27 cellular contexts compared by ENCODE assay signal in the genomic region with DNA sequence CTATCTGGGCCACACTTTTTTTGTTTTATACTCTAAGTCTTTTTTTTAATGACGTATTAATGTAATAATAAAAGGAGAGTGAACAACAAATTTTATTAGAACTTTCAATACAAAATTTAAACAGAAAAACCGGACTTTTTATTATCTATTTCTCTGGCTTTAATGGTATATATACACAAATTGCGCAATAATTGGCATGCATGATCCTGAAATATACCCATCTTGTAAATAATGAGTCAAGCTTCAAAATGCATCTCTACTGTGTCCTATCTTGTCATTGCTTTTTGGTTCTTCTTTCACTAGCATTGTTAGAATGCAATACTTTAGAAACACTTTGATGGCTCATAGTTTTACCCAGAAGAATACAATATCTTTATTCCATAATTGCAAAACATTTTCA.
DNase-seq lines count a peak whose midpoint lies in the region; ATAC-seq, FAIRE-seq and TF ChIP-seq lines count a peak whose summit lies in the region.
"Had no signal": no experiment of that assay in that cellular context is flagged by ENCODE, and none has a peak within 500 bp of the region (broad histone marks: within the 10 kb centered on the region; RNA-seq: fewer than 3 reads in every experiment).

No MANE protein-coding gene starts in this region.

- H4K5ac ChIP-seq in H1 (ENCODE audit: insufficient read length, low read depth, low read length): no peak overlapping the region

- no peak overlapping the region for H3K4ac ChIP-seq in H1 (replicated peaks; ENCODE audit: insufficient read length, low read depth, low read length)

- no peaks in the 10 kb centered on the region for H3K79me1 ChIP-seq in H1 (ENCODE audit: low read depth, low read length)

- BruUV-seq in HepG2 (replicated peaks; lab: Mats Ljungman, UMichigan): no TSS peak

- CTCF ChIA-PET in HepG2 (lab: Yijun Ruan, JAX; ENCODE audit: low intra/inter-chr PET ratio, low total read pairs): no interaction called here
- CTCF ChIA-PET in H1 (lab: Charles Lee; ENCODE audit: partially characterized antibody): no interaction called here

- no peak for DNase-seq in HepG2 (ENCODE audit: low spot score)
- DNase-seq in right lobe of liver: no peak
- no peak for DNase-seq in H1 (ENCODE audit: low read depth in 1 of 2, low spot score in 2 of 2)
- DNase-seq in HCEC 1CT: no peak
- DNase-seq in progenitor cell of endocrine pancreas (ENCODE audit: low spot score, unreplicated experiment): no peak
- no peak for DNase-seq in anterior cingulate cortex (lab: John Stamatoyannopoulos, UW)
- DNase-seq: ACHN; BE2C; C1 segment of cervical spinal cord; CD4-positive, alpha-beta memory T cell; CD4-positive, CD25-positive, alpha-beta regulatory T cell; CD8-positive, alpha-beta memory T cell; COR-L47; DMS 273 treated with DMSO at 0.1 percent for 48 hours; DMS153; DMS53; DMS79; DND-41; EL; GDM1 had no signal

- H3K27ac ChIP-seq in HepG2 (ENCODE audit: extremely low read length, insufficient read depth, low read length) (no peak overlapping the region), right lobe of liver (no peak overlapping the region), H1 (ENCODE audit: low read depth, low read length) (no peak overlapping the region)
- H3K27ac ChIP-seq: 22Rv1, BLaER1 had no signal

- no peak overlapping the region for H2AK5ac ChIP-seq in H1 (ENCODE audit: low read depth, low read length)

- H3K36me3 ChIP-seq in HepG2 (replicated peaks in 1 of 2; ENCODE audit: control insufficient read depth in 1 of 2, insufficient read depth in 2 of 2, low read length in 2 of 2) (no peaks in the 10 kb centered on the region), right lobe of liver (no peaks in the 10 kb centered on the region), H1 (ENCODE audit: control insufficient read depth in 2 of 4, insufficient read depth in 4 of 4, low read length in 3 of 4) (no peaks in the 10 kb centered on the region)
- H3K36me3 ChIP-seq: BE2C, BLaER1 had no signal

- H3K23ac ChIP-seq in H1 (ENCODE audit: insufficient read length): no peak overlapping the region

- intact Hi-C loops in HepG2 (cut with micrococcal nuclease; ENCODE audit: unreplicated experiment) (no loop called here), right lobe of liver (cut with DNase I) (no loop called here)

- no peak overlapping the region for H2BK5ac ChIP-seq in H1 (ENCODE audit: low read depth, low read length)

- H4K20me1 ChIP-seq in HepG2 (ENCODE audit: insufficient read depth, low read length): no peaks in the 10 kb centered on the region
- H4K20me1 ChIP-seq in H1 (replicated peaks in 1 of 2; ENCODE audit: control insufficient read depth in 1 of 2, insufficient read depth in 2 of 2, low read length in 2 of 2): no peaks in the 10 kb centered on the region
- H4K20me1 ChIP-seq: BLaER1 had no signal

- H3K4me3 Mint-ChIP-seq in progenitor cell of endocrine pancreas (ENCODE audit: low read depth): no peak overlapping the region
- H3K4me3 Mint-ChIP-seq: CD14-positive monocyte; CD4-positive, alpha-beta memory T cell; CD4-positive, CD25-positive, alpha-beta regulatory T cell; CD8-positive, alpha-beta memory T cell had no signal

- TF ChIP-seq CTCF in HepG2 (CRISPR knock-in tag; IDR thresholded peaks at IDR 0.05): no peak
- TF ChIP-seq CTCF in right lobe of liver (IDR thresholded peaks at IDR 0.05): no peak
- TF ChIP-seq CTCF in H1 (IDR thresholded peaks at IDR 0.05; ENCODE audit: control extremely low read depth in 1 of 3, insufficient read depth in 1 of 3, low read depth in 1 of 3, low read length in 3 of 3): no peak
- TF ChIP-seq CTCF in progenitor cell of endocrine pancreas (IDR thresholded peaks at IDR 0.05; ENCODE audit: unreplicated experiment): no peak

- no peak overlapping the region for H3K27ac Mint-ChIP-seq in progenitor cell of endocrine pancreas
- H3K27ac Mint-ChIP-seq: CD14-positive monocyte; CD4-positive, alpha-beta memory T cell; CD4-positive, CD25-positive, alpha-beta regulatory T cell; CD8-positive, alpha-beta memory T cell had no signal

- no peaks in the 10 kb centered on the region for H3K36me3 Mint-ChIP-seq in progenitor cell of endocrine pancreas (ENCODE audit: insufficient read depth)
- H3K36me3 Mint-ChIP-seq: CD14-positive monocyte; CD4-positive, alpha-beta memory T cell; CD4-positive, CD25-positive, alpha-beta regulatory T cell; CD8-positive, alpha-beta memory T cell had no signal

- H3K79me2 ChIP-seq in HepG2 (ENCODE audit: insufficient read depth, low read length) (no peaks in the 10 kb centered on the region), H1 (ENCODE audit: control insufficient read depth in 1 of 2, insufficient read depth in 2 of 2, low read length in 2 of 2) (no peaks in the 10 kb centered on the region)

- no peak overlapping the region for H2BK15ac ChIP-seq in H1 (ENCODE audit: low read length)

- H3K4me1 Mint-ChIP-seq in progenitor cell of endocrine pancreas (ENCODE audit: low read depth): no peaks in the 10 kb centered on the region
- H3K4me1 Mint-ChIP-seq: CD14-positive monocyte; CD4-positive, alpha-beta memory T cell; CD4-positive, CD25-positive, alpha-beta regulatory T cell; CD8-positive, alpha-beta memory T cell had no signal

- no peak overlapping the region for H2BK12ac ChIP-seq in H1 (ENCODE audit: low read depth, low read length)

- no peaks in the 10 kb centered on the region for H3K27me3 Mint-ChIP-seq in progenitor cell of endocrine pancreas
- H3K27me3 Mint-ChIP-seq: CD4-positive, alpha-beta memory T cell; CD4-positive, CD25-positive, alpha-beta regulatory T cell; CD8-positive, alpha-beta memory T cell had no signal

- H2BK120ac ChIP-seq in H1 (replicated peaks; ENCODE audit: low read depth, low read length): no peak overlapping the region

- no peak overlapping the region for H3K18ac ChIP-seq in H1 (ENCODE audit: extremely low read depth, low read length)

- in situ Hi-C loops in HepG2 (cut with HindIII; ENCODE audit: extremely low pct_ligation_motif_present, low pct_unique_long_range_greater_than_20kb): no loop called here

- no peaks in the 10 kb centered on the region for H3K23me2 ChIP-seq in H1 (ENCODE audit: low read depth, low read length)

- H3K27me3 ChIP-seq in HepG2 (ENCODE audit: control insufficient read depth in 1 of 2, insufficient read depth in 2 of 2, low read length in 2 of 2): no peaks in the 10 kb centered on the region
- no peaks in the 10 kb centered on the region for H3K27me3 ChIP-seq in right lobe of liver
- no peaks in the 10 kb centered on the region for H3K27me3 ChIP-seq in H1 (replicated peaks in 1 of 4; ENCODE audit: control insufficient read depth in 3 of 4, extremely low read depth in 1 of 4, insufficient read depth in 3 of 4, low read length in 3 of 4)
- H3K27me3 ChIP-seq: BE2C, BLaER1 had no signal

- TF ChIP-seq EP300 in HepG2 (IDR thresholded peaks at IDR 0.05; ENCODE audit: low read depth in 2 of 2, low read length in 2 of 2) (no peak), HepG2 (CRISPR knock-in tag; IDR thresholded peaks at IDR 0.05; ENCODE audit: borderline replicate concordance) (no peak), Ishikawa (IDR thresholded peaks at IDR 0.05; ENCODE audit: borderline replicate concordance) (no peak), H1 (IDR thresholded peaks at IDR 0.05; ENCODE audit: borderline replicate concordance in 1 of 2, low read depth in 2 of 2, low read length in 2 of 2) (no peak)

- no peaks in the 10 kb centered on the region for H3K9me3 Mint-ChIP-seq in progenitor cell of endocrine pancreas (ENCODE audit: low read depth)

- H4K8ac ChIP-seq in H1 (ENCODE audit: extremely low read depth, insufficient read depth, low read length): no peak overlapping the region

- no peaks in the 10 kb centered on the region for H3K4me1 ChIP-seq in HepG2 (ENCODE audit: insufficient read depth, low read length)
- H3K4me1 ChIP-seq in right lobe of liver: no peaks in the 10 kb centered on the region
- H3K4me1 ChIP-seq in H1 (replicated peaks in 1 of 4; ENCODE audit: control insufficient read depth in 3 of 4, insufficient read depth in 4 of 4, low read length in 3 of 4): no peaks in the 10 kb centered on the region
- H3K4me1 ChIP-seq: BE2C, BLaER1 had no signal

- TF ChIP-seq POLR2A in HepG2 (IDR thresholded peaks at IDR 0.05; ENCODE audit: insufficient read depth in 1 of 2, low read depth in 2 of 2, low read length in 2 of 2) (no peak), right lobe of liver (IDR thresholded peaks at IDR 0.05) (no peak), H1 (IDR thresholded peaks at IDR 0.05; ENCODE audit: control extremely low read depth in 1 of 2, low read depth in 2 of 2, low read length in 2 of 2) (no peak)

- no peak overlapping the region for H4K91ac ChIP-seq in H1 (replicated peaks; ENCODE audit: insufficient read length, low read length)

- no peak overlapping the region for H3K9ac ChIP-seq in HepG2 (ENCODE audit: insufficient read depth, low read depth, low read length)
- H3K9ac ChIP-seq in H1 (replicated peaks in 1 of 4; ENCODE audit: extremely low read depth in 1 of 4, low read depth in 3 of 4, low read length in 3 of 4): no peak overlapping the region
- H3K9ac ChIP-seq: BLaER1 had no signal

- H3K56ac ChIP-seq in H1 (replicated peaks; ENCODE audit: insufficient read length, low read depth, low read length): no peak overlapping the region

- POLR2A ChIA-PET in HepG2 (lab: Yijun Ruan, JAX) (no interaction called here), H1 (lab: Charles Lee; ENCODE audit: partially characterized antibody) (no interaction called here)

- H2BK20ac ChIP-seq in H1 (ENCODE audit: low read length): no peak overlapping the region

- H3K14ac ChIP-seq in H1 (ENCODE audit: insufficient read length): no peak overlapping the region

- H3K9me3 ChIP-seq in HepG2 (ENCODE audit: low read length): no peaks in the 10 kb centered on the region
- H3K9me3 ChIP-seq in right lobe of liver: no peaks in the 10 kb centered on the region
- H3K9me3 ChIP-seq in H1 (ENCODE audit: insufficient read depth in 2 of 2, low read depth in 1 of 2, low read length in 1 of 2): no peaks in the 10 kb centered on the region
- H3K9me3 ChIP-seq: BE2C, BLaER1 had no signal

- ATAC-seq in HepG2 (no peak), right lobe of liver (no peak)
- ATAC-seq: GM12878 had no signal

- WGBS in HepG2 (ENCODE audit: low lambda C conversion rate): 19% methylated on average over 3 of the region's 3 CpGs
- WGBS in right lobe of liver (ENCODE audit: insufficient coverage, low coverage, low lambda C conversion rate, missing lambda C conversion rate): 33% methylated on average over 3 of the region's 3 CpGs
- WGBS in H1 (ENCODE audit: extremely low coverage in 1 of 2, insufficient coverage in 1 of 2, insufficient read length in 1 of 2, insufficient replicate concordance in 2 of 2, low coverage in 1 of 2, low lambda C conversion rate in 2 of 2, missing lambda C conversion rate in 1 of 2), 2 experiments: 87% methylated on average over 3 of the region's 3 CpGs; no CpG with 5 or more reads in 1 of the 2 experiments

- FAIRE-seq in HepG2 (lab: Jason Lieb, UNC) (no peak), H1 (lab: Jason Lieb, UNC) (no peak)
- FAIRE-seq: GM12878, GM12892, GM18507 had no signal

- H3K4me3 ChIP-seq in HepG2 (replicated peaks in 1 of 3; ENCODE audit: insufficient read depth in 1 of 3, low read depth in 2 of 3, low read length in 3 of 3) (no peak overlapping the region), right lobe of liver (no peak overlapping the region), H1 (ENCODE audit: extremely low read depth in 1 of 4, insufficient read depth in 2 of 4, low read depth in 3 of 4, low read length in 4 of 4) (no peak overlapping the region)
- H3K4me3 ChIP-seq: BLaER1, GM12878 had no signal

- H3K4me2 ChIP-seq in HepG2 (ENCODE audit: low read depth, low read length) (no peak overlapping the region), H1 (ENCODE audit: insufficient read depth in 1 of 2, low read depth in 2 of 2, low read length in 2 of 2) (no peak overlapping the region)
- H3K4me2 ChIP-seq: BLaER1 had no signal

- TF ChIP-seq RAD21 in HepG2 (CRISPR knock-in tag; IDR thresholded peaks at IDR 0.05) (no peak), Ishikawa (IDR thresholded peaks at IDR 0.05; ENCODE audit: low read depth) (no peak), H1 (IDR thresholded peaks at IDR 0.05 in 1 of 2, conservative IDR thresholded peaks at IDR 0.05 in 1 of 2; ENCODE audit: low read depth in 2 of 2, low read length in 2 of 2) (no peak)

- H2AFZ ChIP-seq in HepG2 (ENCODE audit: low read length) (no peak overlapping the region), H1 (ENCODE audit: low read length) (no peak overlapping the region)
